ENCODE assay signal across 14 cellular contexts in the genomic region with DNA sequence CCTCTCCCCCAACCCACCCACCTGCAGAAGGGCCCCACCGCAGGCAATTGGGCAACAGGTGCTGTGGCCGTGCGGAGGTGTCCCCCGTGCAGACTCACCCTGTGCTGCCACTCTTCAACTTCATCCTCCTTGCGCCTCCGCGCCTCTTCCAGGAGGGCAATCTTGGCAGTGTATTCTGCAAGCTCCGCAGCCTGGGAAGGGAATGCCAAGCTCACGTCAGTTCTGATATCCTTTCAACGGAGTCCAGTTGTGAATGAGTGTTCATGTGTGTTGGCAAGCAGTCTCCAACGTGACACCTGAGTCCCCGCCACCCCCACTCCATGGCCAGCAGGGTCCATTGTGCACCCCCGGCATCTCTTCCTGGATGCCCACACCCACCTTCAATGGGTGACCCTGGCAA. TPM values are rescaled to one million over a fixed set of nuclear protein-coding genes. Genes with fewer than 3 reads are reported as not detected.
DNase-seq lines count a peak whose midpoint lies in the region; ATAC-seq and TF ChIP-seq lines count a peak whose summit lies in the region.
"Had no signal": no experiment of that assay in that cellular context is flagged by ENCODE, and none has a peak within 500 bp of the region (broad histone marks: within the 10 kb centered on the region; RNA-seq: fewer than 3 reads in every experiment).

No MANE protein-coding gene starts in this region.

- POLR2A ChIA-PET in activated B cell treated with CpG ODN at 0.5 μM for 24 hours (lab: Charles Lee), result interaction anchor here (0.9 to 1.4 kb wide), 2 partner anchors 53 to 62 kb away, joined by 5 to 9 read pairs; no protein-coding TSS in a partner anchor

- ATAC-seq in activated B cell treated with CpG ODN at 0.5 μM for 24 hours (ENCODE audit: low read depth), result no peak
- peak; percentile 13 to 70 (median 63) for ATAC-seq in heart right ventricle
- no peak for ATAC-seq in stimulated activated effector memory CD8-positive, alpha-beta T cell treated with anti-CD3 and anti-CD28 coated beads, Interleukin-12 subunit alpha, Interleukin-12 subunit beta, amount 100 ng/mL, for 72 hours
- no peak for ATAC-seq in GM19463 (IDR thresholded peaks at IDR 0.05; ENCODE audit: unreplicated experiment)
- ATAC-seq: activated CD4-positive, alpha-beta T cell treated with anti-CD3 and anti-CD28 coated beads for 36 hours had no signal

- H3K4me3 Mint-ChIP-seq in activated T-cell treated with anti-CD3 and anti-CD28 coated beads, Interleukin-2, amount 50 U/mL, for 24 hours, result peak overlapping the region; percentile 11
- H3K4me3 Mint-ChIP-seq in activated B cell treated with CpG ODN at 0.5 μM for 24 hours, result no peak overlapping the region
- H3K4me3 Mint-ChIP-seq in stimulated activated effector memory CD8-positive, alpha-beta T cell treated with anti-CD3 and anti-CD28 coated beads, Interleukin-12 subunit alpha, Interleukin-12 subunit beta, amount 100 ng/mL, for 72 hours, result no peak overlapping the region
- H3K4me3 Mint-ChIP-seq: activated CD4-positive, alpha-beta T cell treated with anti-CD3 and anti-CD28 coated beads for 36 hours had no signal

- intact Hi-C loops in activated B cell treated with CpG ODN at 0.5 μM for 24 hours (cut with micrococcal nuclease), result no loop called here
- intact Hi-C loops in heart right ventricle (cut with DNase I), result no loop called here

- no peaks in the 10 kb centered on the region for H3K9me3 Mint-ChIP-seq in activated T-cell treated with anti-CD3 and anti-CD28 coated beads, Interleukin-2, amount 50 U/mL, for 24 hours
- H3K9me3 Mint-ChIP-seq in activated B cell treated with CpG ODN at 0.5 μM for 24 hours, result no peaks in the 10 kb centered on the region
- no peaks in the 10 kb centered on the region for H3K9me3 Mint-ChIP-seq in stimulated activated effector memory CD8-positive, alpha-beta T cell treated with anti-CD3 and anti-CD28 coated beads, Interleukin-12 subunit alpha, Interleukin-12 subunit beta, amount 100 ng/mL, for 72 hours

- H3K27me3 ChIP-seq in heart right ventricle, result no peaks in the 10 kb centered on the region
- H3K27me3 ChIP-seq: ovary had no signal

- CTCF ChIA-PET in activated B cell treated with CpG ODN at 0.5 μM for 24 hours (lab: Charles Lee), result interaction anchor here (0.7 to 1.2 kb wide), 2 partner anchors 43 to 65 kb away, joined by 3 read pairs; no protein-coding TSS in a partner anchor

- no peak overlapping the region for H3K4me3 ChIP-seq in heart right ventricle
- H3K4me3 ChIP-seq: lung, ovary had no signal

- H3K27ac ChIP-seq in heart right ventricle, result peak overlapping the region in 9 of 10 donors; percentile 45 to 77 (median 68)
- H3K27ac ChIP-seq: ovary had no signal

- WGBS in heart right ventricle, 2 donors, result 56 to 76% methylated on average over 13 of the region's 13 CpGs

- peaks cover 100% of the 10 kb centered on the region for H3K36me3 Mint-ChIP-seq in activated T-cell treated with anti-CD3 and anti-CD28 coated beads, Interleukin-2, amount 50 U/mL, for 24 hours (ENCODE audit: low read depth)
- H3K36me3 Mint-ChIP-seq in activated B cell treated with CpG ODN at 0.5 μM for 24 hours (ENCODE audit: low read depth), result peaks cover 97% of the 10 kb centered on the region
- H3K36me3 Mint-ChIP-seq in stimulated activated effector memory CD8-positive, alpha-beta T cell treated with anti-CD3 and anti-CD28 coated beads, Interleukin-12 subunit alpha, Interleukin-12 subunit beta, amount 100 ng/mL, for 72 hours, result peaks cover 100% of the 10 kb centered on the region

- peaks cover 45% of the 10 kb centered on the region for H3K4me1 Mint-ChIP-seq in activated T-cell treated with anti-CD3 and anti-CD28 coated beads, Interleukin-2, amount 50 U/mL, for 24 hours (ENCODE audit: low read depth)
- no peaks in the 10 kb centered on the region for H3K4me1 Mint-ChIP-seq in activated B cell treated with CpG ODN at 0.5 μM for 24 hours
- H3K4me1 Mint-ChIP-seq in stimulated activated effector memory CD8-positive, alpha-beta T cell treated with anti-CD3 and anti-CD28 coated beads, Interleukin-12 subunit alpha, Interleukin-12 subunit beta, amount 100 ng/mL, for 72 hours, result peaks cover 54% of the 10 kb centered on the region

- H3K27me3 Mint-ChIP-seq in activated T-cell treated with anti-CD3 and anti-CD28 coated beads, Interleukin-2, amount 50 U/mL, for 24 hours, result no peaks in the 10 kb centered on the region
- no peaks in the 10 kb centered on the region for H3K27me3 Mint-ChIP-seq in activated B cell treated with CpG ODN at 0.5 μM for 24 hours
- H3K27me3 Mint-ChIP-seq: activated CD4-positive, alpha-beta T cell treated with anti-CD3 and anti-CD28 coated beads for 36 hours had no signal

- peaks cover 0 to 100% (median 77%) of the 10 kb centered on the region in 9 donors for H3K36me3 ChIP-seq in heart right ventricle
- H3K36me3 ChIP-seq: ovary had no signal

- H3K27ac Mint-ChIP-seq in activated T-cell treated with anti-CD3 and anti-CD28 coated beads, Interleukin-2, amount 50 U/mL, for 24 hours, result peak overlapping the region; percentile 91
- peak overlapping the region; percentile 46 for H3K27ac Mint-ChIP-seq in activated B cell treated with CpG ODN at 0.5 μM for 24 hours
- peak overlapping the region; percentile 94 for H3K27ac Mint-ChIP-seq in stimulated activated effector memory CD8-positive, alpha-beta T cell treated with anti-CD3 and anti-CD28 coated beads, Interleukin-12 subunit alpha, Interleukin-12 subunit beta, amount 100 ng/mL, for 72 hours

- peak; percentile 27 for DNase-seq in activated T-cell treated with anti-CD3 and anti-CD28 coated beads, Interleukin-2, amount 50 U/mL, for 24 hours
- DNase-seq in activated T-cell treated with anti-CD3 and anti-CD28 coated beads, Interleukin-2, amount 50 U/mL, for 1 hour, result no peak
- DNase-seq in activated B cell treated with CpG ODN at 0.5 μM for 24 hours (no peak), heart right ventricle (peak in 1 of 2 donors; percentile 58), kidney tubule cell (ENCODE audit: low spot score) (no peak)
- no peak for DNase-seq in stimulated activated effector memory CD8-positive, alpha-beta T cell treated with anti-CD3 and anti-CD28 coated beads, Interleukin-12 subunit alpha, Interleukin-12 subunit beta, amount 100 ng/mL, for 72 hours (ENCODE audit: low spot score in 2 of 2)
- DNase-seq in stimulated activated CD4-positive, alpha-beta T cell treated with anti-CD3 and anti-CD28 coated beads, Interleukin-2, amount 100 ng/mL, for 48 hours, result no peak
- DNase-seq: activated CD4-positive, alpha-beta T cell treated with anti-CD3 and anti-CD28 coated beads for 36 hours; activated gamma-delta T cell treated with Interleukin-2 at 50 U/mL for 16 hours; NCI-H2081 treated with DMSO at 0.1 percent for 48 hours; stimulated activated CD4-positive, alpha-beta T cell treated with anti-CD3 and anti-CD28 coated beads, Interleukin-15, amount 100 ng/mL, for 24 hours had no signal

- TF ChIP-seq CTCF in activated B cell treated with CpG ODN at 0.5 μM for 24 hours (IDR thresholded peaks at IDR 0.05) (no peak), heart right ventricle (IDR thresholded peaks at IDR 0.05) (no peak)

- H3K4me1 ChIP-seq in heart right ventricle, result peaks cover 12 to 56% (median 44%) of the 10 kb centered on the region in 9 donors

- H3K9me3 ChIP-seq in heart right ventricle, result no peaks in the 10 kb centered on the region
- H3K9me3 ChIP-seq: ovary had no signal

RNA-seq across cellular contexts. Expression of a gene that starts 49.9 kb away (rescaled TPM):
- total RNA-seq in activated B cell treated with CpG ODN at 0.5 μM for 24 hours (488 and 489 TPM in 2 replicates), heart right ventricle (100 to 1,000 TPM; 148 to 227 (median 186) TPM)
- polyA plus RNA-seq in heart right ventricle, result 100 to 1,000 TPM in 1 of 2 donors, 10 to 100 TPM in 1; 90.3 to 322 TPM

Comparison
In these comparisons a context has a peak if more than half of its experiments do, and no peak if none do; other contexts are left out.
1. ATAC-seq: peak in heart right ventricle (8 of 8); none in activated B cell treated with CpG ODN at 0.5 μM for 24 hours (single experiment), stimulated activated effector memory CD8-positive, alpha-beta T cell treated with anti-CD3 and anti-CD28 coated beads, Interleukin-12 subunit alpha, Interleukin-12 subunit beta, amount 100 ng/mL, for 72 hours (single experiment) and GM19463 (single experiment).
2. Peak in every context shown above with its lines, with median percentiles within 50 percentile points of each other: H3K27ac Mint-ChIP-seq.